ENCODE assay signal across 15 cellular contexts in genomic region chr16:87241135-87241771, GRCh38.
DNase-seq lines count a peak whose midpoint lies in the region; ATAC-seq and TF ChIP-seq lines count a peak whose summit lies in the region.
"Had no signal": no experiment of that assay in that cellular context is flagged by ENCODE, and none has a peak within 500 bp of the region (broad histone marks: within the 10 kb centered on the region; RNA-seq: fewer than 3 reads in every experiment).

No MANE protein-coding gene starts in this region.

- peak; percentile 44 for ATAC-seq in mucosa of descending colon

- H3K36me3 Mint-ChIP-seq in activated T-cell treated with anti-CD3 and anti-CD28 coated beads, Interleukin-2, amount 50 U/mL, for 24 hours (ENCODE audit: low read depth) = no peaks in the 10 kb centered on the region

- no peaks in the 10 kb centered on the region for H3K36me3 ChIP-seq in mucosa of descending colon (ENCODE audit: low read depth)
- H3K36me3 ChIP-seq: BLaER1 treated with 17β-estradiol and CSF1 and Interleukin-3, amounts not matched to agents 10 nM and 100 nM; SJSA1 had no signal

- DNase-seq in activated effector memory CD4-positive, alpha-beta T cell treated with anti-CD3 and anti-CD28 coated beads, Interleukin-2, amount 50 U/mL, for 16 hours = peak; percentile 24
- DNase-seq in activated effector memory CD4-positive, alpha-beta T cell treated with Interleukin-2 at 50 U/mL for 16 hours = no peak
- DNase-seq in fibroblast of peridontal ligament (ENCODE audit: extremely low read depth) = peak; percentile 36
- DNase-seq in mucosa of descending colon = peak in 2 of 3 donors; percentile 50 to 54
- DNase-seq in NCI-H510A (lab: John Stamatoyannopoulos, UW) = no peak
- DNase-seq in stimulated activated CD8-positive, alpha-beta memory T cell treated with anti-CD3 and anti-CD28 coated beads, Interleukin-4, amount 100 ng/mL, for 48 hours = no peak
- DNase-seq in activated T-cell treated with anti-CD3 and anti-CD28 coated beads, Interleukin-2, amount 50 U/mL, for 24 hours = no peak
- DNase-seq in GM03348 (ENCODE audit: low spot score) = no peak
- DNase-seq: DMS153, NCI-H1417, NCI-H1930, NCI-H2171 treated with DMSO at 0.1 percent for 48 hours, NCI-H524 had no signal

- no peak for TF ChIP-seq CTCF in mucosa of descending colon (IDR thresholded peaks at IDR 0.05)

- H3K4me1 Mint-ChIP-seq in activated T-cell treated with anti-CD3 and anti-CD28 coated beads, Interleukin-2, amount 50 U/mL, for 24 hours (ENCODE audit: low read depth) = peaks cover 4% of the 10 kb centered on the region

- H3K9me3 Mint-ChIP-seq in activated T-cell treated with anti-CD3 and anti-CD28 coated beads, Interleukin-2, amount 50 U/mL, for 24 hours = no peaks in the 10 kb centered on the region

- no peak overlapping the region for H3K27ac Mint-ChIP-seq in activated T-cell treated with anti-CD3 and anti-CD28 coated beads, Interleukin-2, amount 50 U/mL, for 24 hours

- peaks cover 6% of the 10 kb centered on the region for H3K4me1 ChIP-seq in mucosa of descending colon (ENCODE audit: low read depth)

- H3K4me3 Mint-ChIP-seq in activated T-cell treated with anti-CD3 and anti-CD28 coated beads, Interleukin-2, amount 50 U/mL, for 24 hours = no peak overlapping the region

- no peak overlapping the region for H3K4me3 ChIP-seq in mucosa of descending colon
- H3K4me3 ChIP-seq: BLaER1 treated with 17β-estradiol and CSF1 and Interleukin-3, amounts not matched to agents 10 nM and 100 nM; SJSA1 had no signal

- intact Hi-C loops in mucosa of descending colon (cut with DNase I, micrococcal nuclease) = no loop called here

- peaks cover 15% of the 10 kb centered on the region for H3K27me3 Mint-ChIP-seq in activated T-cell treated with anti-CD3 and anti-CD28 coated beads, Interleukin-2, amount 50 U/mL, for 24 hours

- no peaks in the 10 kb centered on the region for H3K9me3 ChIP-seq in mucosa of descending colon
- H3K9me3 ChIP-seq: BLaER1 treated with 17β-estradiol and CSF1 and Interleukin-3, amounts not matched to agents 10 nM and 100 nM; SJSA1 had no signal

Comparison
In these comparisons a context has a peak if more than half of its experiments do, and no peak if none do; other contexts are left out.
1. DNase-seq: peak in activated effector memory CD4-positive, alpha-beta T cell treated with anti-CD3 and anti-CD28 coated beads, Interleukin-2, amount 50 U/mL, for 16 hours (single experiment), fibroblast of peridontal ligament (single experiment) and mucosa of descending colon (2 of 3); none in activated effector memory CD4-positive, alpha-beta T cell treated with Interleukin-2 at 50 U/mL for 16 hours (single experiment), NCI-H510A (single experiment), stimulated activated CD8-positive, alpha-beta memory T cell treated with anti-CD3 and anti-CD28 coated beads, Interleukin-4, amount 100 ng/mL, for 48 hours (single experiment), activated T-cell treated with anti-CD3 and anti-CD28 coated beads, Interleukin-2, amount 50 U/mL, for 24 hours (single experiment) and GM03348 (single experiment).